In genomic region chr1:4613606-4614370, GRCh38 we compare ENCODE assay signal across 31 cellular contexts. TPM values are rescaled to one million over a fixed set of nuclear protein-coding genes. Genes with fewer than 3 reads are reported as not detected.
"Had no signal": no experiment of that assay in that cellular context is flagged by ENCODE, and none has a peak within 500 bp of the region (broad histone marks: within the 10 kb centered on the region; RNA-seq: fewer than 3 reads in every experiment).

No MANE protein-coding gene starts in this region.

- ATAC-seq: activated CD8-positive, alpha-beta T cell treated with anti-CD3 and anti-CD28 coated beads for 36 hours; activated T-cell treated with anti-CD3 and anti-CD28 coated beads, Interleukin-2, amount 50 U/mL, for 72 hours; activated T-helper 17 cell treated with anti-CD3 and anti-CD28 coated beads, Interleukin-2, amount 50 U/mL, for 72 hours; Panc1 had no signal

- H3K4me1 Mint-ChIP-seq: activated CD4-positive, alpha-beta T cell treated with anti-CD3 and anti-CD28 coated beads, Interleukin-2, amount 10 ng/mL, durations not matched to agents 24 days and 14 days; activated naive CD8-positive, alpha-beta T cell treated with anti-CD3 and anti-CD28 coated beads for 36 hours; activated T-helper 17 cell treated with anti-CD3 and anti-CD28 coated beads, Interleukin-2, amount 50 U/mL, for 72 hours had no signal

- H3K36me3 ChIP-seq: ascending aorta, cardiac muscle cell, MG63, SJCRH30 had no signal

- H3K27me3 Mint-ChIP-seq: activated CD4-positive, alpha-beta T cell treated with anti-CD3 and anti-CD28 coated beads, Interleukin-2, amount 10 ng/mL, durations not matched to agents 24 days and 14 days; activated naive CD8-positive, alpha-beta T cell treated with anti-CD3 and anti-CD28 coated beads for 36 hours had no signal

- DNase-seq: activated CD4-positive, alpha-beta T cell treated with anti-CD3 and anti-CD28 coated beads, Interleukin-2, amount 10 ng/mL, durations not matched to agents 24 days and 14 days; activated CD4-positive, alpha-beta T cell treated with anti-CD3 and anti-CD28 coated beads, Interleukin-2, amount 50 U/mL, for 4 hours; activated CD8-positive, alpha-beta T cell treated with anti-CD3 and anti-CD28 coated beads for 36 hours; activated effector memory CD4-positive, alpha-beta T cell treated with anti-CD3 and anti-CD28 coated beads, Interleukin-2, amount 50 U/mL, for 16 hours; activated naive CD4-positive, alpha-beta T cell; activated naive CD4-positive, alpha-beta T cell treated with anti-CD3 and anti-CD28 coated beads, Interleukin-2, amount 50 U/mL, for 16 hours; activated naive CD8-positive, alpha-beta T cell treated with anti-CD3 and anti-CD28 coated beads for 36 hours; activated T-cell treated with anti-CD3 and anti-CD28 coated beads, Interleukin-2, amount 50 U/mL, for 1 hour; activated T-cell treated with anti-CD3 and anti-CD28 coated beads, Interleukin-2, amount 50 U/mL, for 72 hours; amniotic stem cell; Kasumi-1; KG1; MG63; NCI-H1048; NCI-H1105 treated with DMSO at 0.1 percent for 48 hours; NCI-H1436; NCI-H1694; NCI-H1930; NCI-H2081 treated with DMSO at 0.1 percent for 48 hours; NCI-H524 treated with DMSO at 0.1 percent for 48 hours; SHP77; SJCRH30 had no signal

- H3K4me3 ChIP-seq: ascending aorta, cardiac muscle cell, MG63, SJCRH30, SK-N-MC had no signal

- H3K4me1 ChIP-seq: ascending aorta, SJCRH30 had no signal

- H3K4me3 Mint-ChIP-seq: activated CD4-positive, alpha-beta T cell treated with anti-CD3 and anti-CD28 coated beads, Interleukin-2, amount 10 ng/mL, durations not matched to agents 24 days and 14 days; activated CD8-positive, alpha-beta T cell treated with anti-CD3 and anti-CD28 coated beads for 36 hours; activated naive CD8-positive, alpha-beta T cell treated with anti-CD3 and anti-CD28 coated beads for 36 hours; activated T-cell treated with anti-CD3 and anti-CD28 coated beads, Interleukin-2, amount 50 U/mL, for 72 hours; activated T-helper 17 cell treated with anti-CD3 and anti-CD28 coated beads, Interleukin-2, amount 50 U/mL, for 72 hours; T-helper 1 cell treated with Interleukin-12 subunit alpha and Interleukin-12 subunit beta and Interleukin-4 antibody, amounts not matched to agents 30 μg/mL and 1 μg/mL, for 36 hours; T-helper 2 cell treated with Interferon-gamma antibody and Interleukin-4, amounts not matched to agents 5 μg/mL and 100 μg/mL, for 36 hours had no signal

- H3K27ac Mint-ChIP-seq: activated CD4-positive, alpha-beta T cell treated with anti-CD3 and anti-CD28 coated beads, Interleukin-2, amount 10 ng/mL, durations not matched to agents 24 days and 14 days; activated CD8-positive, alpha-beta T cell treated with anti-CD3 and anti-CD28 coated beads for 36 hours; activated naive CD8-positive, alpha-beta T cell treated with anti-CD3 and anti-CD28 coated beads for 36 hours; activated T-cell treated with anti-CD3 and anti-CD28 coated beads, Interleukin-2, amount 50 U/mL, for 72 hours; activated T-helper 17 cell treated with anti-CD3 and anti-CD28 coated beads, Interleukin-2, amount 50 U/mL, for 72 hours; T-helper 1 cell treated with Interleukin-12 subunit alpha and Interleukin-12 subunit beta and Interleukin-4 antibody, amounts not matched to agents 30 μg/mL and 1 μg/mL, for 36 hours; T-helper 2 cell treated with Interferon-gamma antibody and Interleukin-4, amounts not matched to agents 5 μg/mL and 100 μg/mL, for 36 hours had no signal

- H3K36me3 Mint-ChIP-seq: activated naive CD8-positive, alpha-beta T cell treated with anti-CD3 and anti-CD28 coated beads for 36 hours had no signal

- H3K27me3 ChIP-seq: ascending aorta, cardiac muscle cell, MG63 had no signal

- H3K27ac ChIP-seq: ascending aorta, cardiac muscle cell, SJCRH30, SK-N-MC had no signal

RNA-seq across cellular contexts. Expression of gene AJAP1, which starts 40.6 kb away (rescaled TPM):
- total RNA-seq: activated CD4-positive, alpha-beta T cell treated with anti-CD3 and anti-CD28 coated beads, Interleukin-2, amount 10 ng/mL, durations not matched to agents 24 days and 14 days; activated CD8-positive, alpha-beta memory T cell treated with anti-CD3 and anti-CD28 coated beads for 36 hours; activated naive CD8-positive, alpha-beta T cell treated with anti-CD3 and anti-CD28 coated beads for 36 hours; activated T-helper 17 cell treated with anti-CD3 and anti-CD28 coated beads, Interleukin-2, amount 50 U/mL, for 72 hours; cardiac muscle cell; NCI-H460; SJCRH30 had no signal
- polyA plus RNA-seq: cardiac muscle cell had no signal
